In genomic region chr13:30113983-30114491, GRCh38 we compare ENCODE assay signal across 8 cellular contexts.
DNase-seq lines count a peak whose midpoint lies in the region; ATAC-seq, FAIRE-seq and TF ChIP-seq lines count a peak whose summit lies in the region.

No MANE protein-coding gene starts in this region.

- H3K4me1 ChIP-seq in OCI-LY1 (ENCODE audit: insufficient read depth, low read length, severe bottlenecking), result peaks cover 22% of the 10 kb centered on the region
- H3K4me1 ChIP-seq in endodermal cell (ENCODE audit: control insufficient read depth, insufficient read depth, low read length), result peaks cover 23% of the 10 kb centered on the region
- H3K4me1 ChIP-seq in osteoblast (ENCODE audit: insufficient read depth, low read length), result peaks cover 15% of the 10 kb centered on the region

- peak; percentile 33 for DNase-seq in Caki2 (ENCODE audit: low read depth)
- peak; percentile 61 for DNase-seq in endodermal cell
- no peak for DNase-seq in osteoblast (ENCODE audit: insufficient read length, low spot score, missing footprints)
- DNase-seq in GM19239 (ENCODE audit: insufficient read length, low spot score), result no peak
- no peak for DNase-seq in A172 (ENCODE audit: low spot score)
- DNase-seq in stimulated activated CD4-positive, alpha-beta T cell treated with anti-CD3 and anti-CD28 coated beads, Interleukin-4, amount 100 ng/mL, for 24 hours, result no peak

- H4K20me1 ChIP-seq in OCI-LY1 (ENCODE audit: insufficient read depth, low read length) (no peaks in the 10 kb centered on the region), osteoblast (ENCODE audit: insufficient read depth, low read length) (no peaks in the 10 kb centered on the region)

- peak overlapping the region; percentile 91 for H3K27ac Mint-ChIP-seq in endodermal cell

- H3F3A ChIP-seq in OCI-LY1 (ENCODE audit: insufficient read depth, low read length), result no peaks in the 10 kb centered on the region

- no peaks in the 10 kb centered on the region for H3K27me3 Mint-ChIP-seq in endodermal cell (ENCODE audit: insufficient read depth)

- H3K4me1 Mint-ChIP-seq in endodermal cell, result peaks cover 36% of the 10 kb centered on the region

- H3K4me2 ChIP-seq in OCI-LY1 (ENCODE audit: low read length) (peak overlapping the region; percentile 72), osteoblast (ENCODE audit: insufficient read depth, low read length) (peak overlapping the region; percentile 85)

- H3K27ac ChIP-seq in OCI-LY1 (ENCODE audit: low read depth, low read length, poor library complexity, severe bottlenecking) (peak overlapping the region; percentile 44), endodermal cell (ENCODE audit: low read depth, low read length) (peak overlapping the region; percentile 48), osteoblast (ENCODE audit: low read depth, low read length) (no peak overlapping the region)

- peak overlapping the region; percentile 72 for H3K4me3 Mint-ChIP-seq in endodermal cell

- no peak for FAIRE-seq in GM19239 (lab: Jason Lieb, UNC)

- H3K27me3 ChIP-seq in OCI-LY1 (ENCODE audit: insufficient read depth, low read length), result peaks cover 6% of the 10 kb centered on the region; the same call in 1 of the 2 replicates
- H3K27me3 ChIP-seq in endodermal cell (ENCODE audit: control insufficient read depth, insufficient read depth, low read length, poor library complexity, severe bottlenecking), result no peaks in the 10 kb centered on the region
- peaks cover 3% of the 10 kb centered on the region for H3K27me3 ChIP-seq in osteoblast (ENCODE audit: insufficient read depth, low read length)

- in situ Hi-C loops in Caki2 (cut with HindIII; ENCODE audit: low pct_unique_long_range_greater_than_20kb, low sequenced_read_pairs), result no loop called here

- peak overlapping the region; percentile 61 for H3K4me3 ChIP-seq in OCI-LY1 (ENCODE audit: low read depth, low read length, poor library complexity, severe bottlenecking)
- peak overlapping the region; percentile 72 for H3K4me3 ChIP-seq in endodermal cell (ENCODE audit: low read length)
- peak overlapping the region; percentile 74 for H3K4me3 ChIP-seq in osteoblast (ENCODE audit: insufficient read depth, low read length)

- H3K9ac ChIP-seq in OCI-LY1 (ENCODE audit: low read length) (peak overlapping the region; percentile 61; the same call in 1 of the 2 replicates), endodermal cell (ENCODE audit: extremely low read depth, low read length, poor library complexity, severe bottlenecking) (peak overlapping the region; percentile 61)

- H3K36me3 ChIP-seq in OCI-LY1 (ENCODE audit: insufficient read depth, low read length) (no peaks in the 10 kb centered on the region), endodermal cell (ENCODE audit: control insufficient read depth, insufficient read depth, low read length) (no peaks in the 10 kb centered on the region), osteoblast (ENCODE audit: insufficient read depth, low read length) (no peaks in the 10 kb centered on the region)

- no peaks in the 10 kb centered on the region for H3K9me2 ChIP-seq in OCI-LY1 (ENCODE audit: low read depth, low read length)

- H3K9me3 Mint-ChIP-seq in endodermal cell, result peaks cover 11% of the 10 kb centered on the region

- 65 to 73% methylated on average over 14 of the region's 14 CpGs for WGBS in endodermal cell (ENCODE audit: insufficient coverage in 1 of 2, insufficient read length in 1 of 2), 2 experiments

- no peak for TF ChIP-seq CTCF in OCI-LY1 (IDR thresholded peaks at IDR 0.05; ENCODE audit: low read length)
- no peak for TF ChIP-seq CTCF in endodermal cell (conservative IDR thresholded peaks at IDR 0.05)
- TF ChIP-seq CTCF in osteoblast (IDR thresholded peaks at IDR 0.05; ENCODE audit: extremely low read depth, low read depth, low read length), result no peak

- no peaks in the 10 kb centered on the region for H3K79me2 ChIP-seq in OCI-LY1 (ENCODE audit: insufficient read depth, low read length)
- no peaks in the 10 kb centered on the region for H3K79me2 ChIP-seq in osteoblast (ENCODE audit: insufficient read depth, low read length)

- peak overlapping the region; percentile 80 for H2AFZ ChIP-seq in OCI-LY1 (ENCODE audit: low read length)
- H2AFZ ChIP-seq in osteoblast (ENCODE audit: low read length), result peak overlapping the region; percentile 65

- H3K36me3 Mint-ChIP-seq in endodermal cell (ENCODE audit: low read depth), result no peaks in the 10 kb centered on the region

- ATAC-seq in GM18867 (IDR thresholded peaks at IDR 0.05; ENCODE audit: unreplicated experiment), result no peak

- H3K9me3 ChIP-seq in OCI-LY1 (ENCODE audit: low read length), result no peaks in the 10 kb centered on the region
- H3K9me3 ChIP-seq in endodermal cell (ENCODE audit: control insufficient read depth, low read length), result peaks cover 26% of the 10 kb centered on the region
- no peaks in the 10 kb centered on the region for H3K9me3 ChIP-seq in osteoblast (ENCODE audit: low read depth, low read length)

Comparison
In these comparisons a context has a peak if more than half of its experiments do, and no peak if none do; other contexts are left out.
1. DNase-seq: peak in Caki2 (single experiment) and endodermal cell (single experiment); none in osteoblast (single experiment), GM19239 (single experiment), A172 (single experiment) and stimulated activated CD4-positive, alpha-beta T cell treated with anti-CD3 and anti-CD28 coated beads, Interleukin-4, amount 100 ng/mL, for 24 hours (single experiment).
2. Peak in every context shown above with its lines, with median percentiles within 50 percentile points of each other: H3K4me3 ChIP-seq.